Comparison of ENCODE assay signal across 17 cellular contexts in genomic region chr22:29912141-29912540, GRCh38.
"Had no signal": no experiment of that assay in that cellular context is flagged by ENCODE, and none has a peak within 500 bp of the region (broad histone marks: within the 10 kb centered on the region; RNA-seq: fewer than 3 reads in every experiment).

No MANE protein-coding gene starts in this region.

- H3K4me3 ChIP-seq: breast epithelium, hepatocyte, mucosa of descending colon had no signal

- FAIRE-seq: TTC549 had no signal

- H3K27me3 ChIP-seq: breast epithelium, hepatocyte had no signal

- H2AFZ ChIP-seq: hepatocyte had no signal

- H3K27ac ChIP-seq: hepatocyte had no signal

- DNase-seq: activated B cell treated with CpG ODN at 0.5 μM for 24 hours; activated CD4-positive, alpha-beta T cell treated with anti-CD3 and anti-CD28 coated beads for 48 hours; activated CD8-positive, alpha-beta memory T cell treated with anti-CD3 and anti-CD28 coated beads, Interleukin-2, amount 50 U/mL, for 48 hours; activated gamma-delta T cell treated with Interleukin-2 at 50 U/mL for 16 hours; activated T-cell treated with anti-CD3 and anti-CD28 coated beads, Interleukin-2, amount 50 U/mL, for 72 hours; aorta; effector memory CD8-positive, alpha-beta T cell; islet precursor cell; mucosa of descending colon; naive thymus-derived CD8-positive, alpha-beta T cell; posterior cingulate gyrus; stimulated activated CD4-positive, alpha-beta T cell treated with anti-CD3 and anti-CD28 coated beads, Interleukin-12 subunit alpha, Interleukin-12 subunit beta, amount 100 ng/mL, for 4 hours; stimulated activated CD4-positive, alpha-beta T cell treated with anti-CD3 and anti-CD28 coated beads, Interleukin-2, amount 100 ng/mL, for 24 hours; SW 1271 had no signal

- H3K36me3 ChIP-seq: breast epithelium had no signal

- H3K9me3 ChIP-seq: breast epithelium, mucosa of descending colon had no signal

- ATAC-seq: activated T-cell treated with anti-CD3 and anti-CD28 coated beads, Interleukin-2, amount 50 U/mL, for 72 hours; effector memory CD8-positive, alpha-beta T cell; naive thymus-derived CD8-positive, alpha-beta T cell had no signal
